ENCODE assay signal across 7 cellular contexts in genomic region chr14:26414103-26414502, GRCh38.
"Had no signal": no experiment of that assay in that cellular context is flagged by ENCODE, and none has a peak within 500 bp of the region (broad histone marks: within the 10 kb centered on the region; RNA-seq: fewer than 3 reads in every experiment).

No MANE protein-coding gene starts in this region.

- H3K4me3 ChIP-seq: GM23338, K562 had no signal

- H2AFZ ChIP-seq: GM23338 had no signal

- H3K4me2 ChIP-seq: GM23338 had no signal

- ATAC-seq: GM23338, K562 had no signal

- DNase-seq: H9, HCEC 1CT, IMR-90 had no signal

- FAIRE-seq: H1, H54, K562 had no signal
